In genomic region chr1:89609781-89610456, GRCh38 we compare ENCODE assay signal across 1 cellular context.
TF ChIP-seq lines count a peak whose summit lies in the region.

No MANE protein-coding gene starts in this region.

TF ChIP-seq in HepG2, 621 proteins besides CTCF, POLR2A, EP300 and RAD21 (continued from another document):
- no peak for TF ChIP-seq FOXO4 (CRISPR knock-in tag; conservative IDR thresholded peaks at IDR 0.05)
- TF ChIP-seq PAF1 (CRISPR knock-in tag; IDR thresholded peaks at IDR 0.05) = no peak
- TF ChIP-seq ZFP1 (CRISPR knock-in tag; IDR thresholded peaks at IDR 0.05) = no peak
- no peak for TF ChIP-seq NR2F6 (IDR thresholded peaks at IDR 0.05)
- no peak for TF ChIP-seq NR2F6 (CRISPR knock-in tag; IDR thresholded peaks at IDR 0.05)
- no peak for TF ChIP-seq TGIF2 (CRISPR knock-in tag; IDR thresholded peaks at IDR 0.05)
- TF ChIP-seq CBX5 (CRISPR knock-in tag; IDR thresholded peaks at IDR 0.05; ENCODE audit: borderline replicate concordance) = 0 out of 2 replicates have a peak, but pooled peaks have one; percentile 45
- TF ChIP-seq ZNF510 (CRISPR knock-in tag; IDR thresholded peaks at IDR 0.05; ENCODE audit: low read depth) = no peak
- peak; percentile 23; the same call in 1 of the 2 replicates for TF ChIP-seq ZNF607 (CRISPR knock-in tag; IDR thresholded peaks at IDR 0.05; ENCODE audit: borderline replicate concordance)
- no peak for TF ChIP-seq ZSCAN20 (CRISPR knock-in tag; IDR thresholded peaks at IDR 0.05; ENCODE audit: borderline replicate concordance)
- no peak for TF ChIP-seq ZNF597 (CRISPR knock-in tag; IDR thresholded peaks at IDR 0.05)
- no peak for TF ChIP-seq GATAD1 (CRISPR knock-in tag; IDR thresholded peaks at IDR 0.05)
- TF ChIP-seq MAFG (CRISPR knock-in tag; IDR thresholded peaks at IDR 0.05) = no peak
- TF ChIP-seq HBP1 (CRISPR knock-in tag; IDR thresholded peaks at IDR 0.05; ENCODE audit: low read depth) = no peak
- TF ChIP-seq ZSCAN12 (CRISPR knock-in tag; IDR thresholded peaks at IDR 0.05) = no peak
- TF ChIP-seq ZSCAN22 (CRISPR knock-in tag; IDR thresholded peaks at IDR 0.05) = no peak
- TF ChIP-seq PCBP1 (IDR thresholded peaks at IDR 0.05; ENCODE audit: borderline replicate concordance, low read depth, low read length) = no peak
- no peak for TF ChIP-seq ZNF382 (CRISPR knock-in tag; IDR thresholded peaks at IDR 0.05; ENCODE audit: borderline replicate concordance)
- no peak for TF ChIP-seq ZNF44 (CRISPR knock-in tag; IDR thresholded peaks at IDR 0.05)
- TF ChIP-seq IKZF4 (CRISPR knock-in tag; IDR thresholded peaks at IDR 0.05; ENCODE audit: borderline replicate concordance, low read depth, not compliant biosample characterization) = no peak
- TF ChIP-seq ZNF17 (CRISPR knock-in tag; IDR thresholded peaks at IDR 0.05) = no peak
- TF ChIP-seq TP53 (CRISPR knock-in tag; conservative IDR thresholded peaks at IDR 0.05) = no peak
- TF ChIP-seq KMT2A (CRISPR knock-in tag; IDR thresholded peaks at IDR 0.05) = no peak
- TF ChIP-seq ZBTB8A (CRISPR knock-in tag; IDR thresholded peaks at IDR 0.05; ENCODE audit: borderline replicate concordance, low read depth) = no peak
- TF ChIP-seq KDM5A (IDR thresholded peaks at IDR 0.05; ENCODE audit: borderline replicate concordance, low read length) = no peak
- TF ChIP-seq RXRA (CRISPR knock-in tag; IDR thresholded peaks at IDR 0.05) = no peak
- no peak for TF ChIP-seq POLR2AphosphoS5 (IDR thresholded peaks at IDR 0.05; ENCODE audit: low read depth, low read length)
- TF ChIP-seq ZNF674 (CRISPR knock-in tag; IDR thresholded peaks at IDR 0.05; ENCODE audit: low read depth) = no peak
- TF ChIP-seq JUN (CRISPR knock-in tag; IDR thresholded peaks at IDR 0.05) = no peak
- TF ChIP-seq SETDB1 (CRISPR knock-in tag; IDR thresholded peaks at IDR 0.05; ENCODE audit: borderline replicate concordance) = no peak
- no peak for TF ChIP-seq ZNF746 (CRISPR knock-in tag; IDR thresholded peaks at IDR 0.05)
- no peak for TF ChIP-seq ZSCAN25 (CRISPR knock-in tag; IDR thresholded peaks at IDR 0.05)
- no peak for TF ChIP-seq ZNF460 (CRISPR knock-in tag; IDR thresholded peaks at IDR 0.05; ENCODE audit: borderline replicate concordance)
- TF ChIP-seq ATF1 (CRISPR knock-in tag; IDR thresholded peaks at IDR 0.05) = no peak
- TF ChIP-seq ZNF335 (CRISPR knock-in tag; IDR thresholded peaks at IDR 0.05) = no peak
- no peak for TF ChIP-seq ZNF326 (CRISPR knock-in tag; IDR thresholded peaks at IDR 0.05; ENCODE audit: borderline replicate concordance)
- TF ChIP-seq ZNF720 (CRISPR knock-in tag; IDR thresholded peaks at IDR 0.05) = no peak
- no peak for TF ChIP-seq ZFP90 (CRISPR knock-in tag; IDR thresholded peaks at IDR 0.05; ENCODE audit: borderline replicate concordance)
- TF ChIP-seq DMTF1 (CRISPR knock-in tag; IDR thresholded peaks at IDR 0.05) = no peak
- TF ChIP-seq ZNF331 (CRISPR knock-in tag; IDR thresholded peaks at IDR 0.05) = peak; percentile 99
- TF ChIP-seq ZNF569 (CRISPR knock-in tag; IDR thresholded peaks at IDR 0.05; ENCODE audit: borderline replicate concordance) = no peak
- no peak for TF ChIP-seq ZNF362 (CRISPR knock-in tag; IDR thresholded peaks at IDR 0.05; ENCODE audit: borderline replicate concordance)
- TF ChIP-seq PAX8 (CRISPR knock-in tag; IDR thresholded peaks at IDR 0.05; ENCODE audit: borderline replicate concordance) = no peak
- TF ChIP-seq ARID5B (CRISPR knock-in tag; IDR thresholded peaks at IDR 0.05) = no peak
- TF ChIP-seq ZNF556 (CRISPR knock-in tag; IDR thresholded peaks at IDR 0.05; ENCODE audit: borderline replicate concordance) = peak; percentile 70; the same call in 1 of the 2 replicates
- TF ChIP-seq FOXA1 (IDR thresholded peaks at IDR 0.05) = no peak
- TF ChIP-seq FOXA1 (CRISPR knock-in tag; IDR thresholded peaks at IDR 0.05) = no peak; the same call in 1 of the 2 replicates
- TF ChIP-seq ZNF724P (CRISPR knock-in tag; IDR thresholded peaks at IDR 0.05; ENCODE audit: borderline replicate concordance) = no peak
- no peak for TF ChIP-seq ZNF737 (CRISPR knock-in tag; IDR thresholded peaks at IDR 0.05; ENCODE audit: borderline replicate concordance)
TF ChIP-seq in HepG2: peak in this region for 70.
